ENCODE assay signal across 17 cellular contexts in the genomic region with DNA sequence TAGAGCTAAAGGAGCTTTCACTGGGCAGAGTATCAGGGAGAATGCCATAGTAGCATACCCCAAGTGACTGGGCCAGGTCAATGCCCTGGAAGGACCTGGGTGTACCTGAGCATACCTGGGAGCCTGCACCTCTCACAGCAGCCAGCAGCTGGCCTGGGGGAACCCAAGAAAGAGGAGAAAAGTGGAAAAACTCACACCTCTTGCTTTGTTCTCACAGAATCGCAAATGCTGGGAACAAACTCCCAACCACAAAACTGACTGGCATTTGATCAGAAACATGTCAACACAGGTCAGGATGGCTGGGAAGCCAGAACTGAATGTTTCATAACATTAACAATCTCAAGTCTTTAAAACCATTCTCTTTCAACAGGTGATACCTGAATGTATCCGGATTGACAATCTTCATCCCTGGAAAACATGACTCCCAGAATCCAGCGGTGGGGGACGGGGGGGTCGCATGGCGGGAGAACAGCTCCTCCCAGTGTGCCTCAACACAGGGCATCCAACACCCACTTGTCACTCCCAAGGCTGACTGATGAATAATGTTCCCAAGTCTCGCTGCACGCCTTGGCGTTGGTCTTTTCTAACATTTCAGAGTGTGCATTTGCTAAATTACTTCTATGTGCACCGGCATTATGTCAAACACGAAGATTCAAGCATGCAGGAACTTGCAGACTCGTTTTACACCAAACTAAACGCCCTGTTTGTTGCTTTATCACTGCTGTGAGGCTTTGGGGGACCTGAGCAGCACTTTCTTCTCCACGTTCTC. TPM values are rescaled to one million over a fixed set of nuclear protein-coding genes. Genes with fewer than 3 reads are reported as not detected.
DNase-seq lines count a peak whose midpoint lies in the region; ATAC-seq and TF ChIP-seq lines count a peak whose summit lies in the region.
"Had no signal": no experiment of that assay in that cellular context is flagged by ENCODE, and none has a peak within 500 bp of the region (broad histone marks: within the 10 kb centered on the region; RNA-seq: fewer than 3 reads in every experiment).

No MANE protein-coding gene starts in this region.

- BruUV-seq in A673 (replicated peaks; lab: Mats Ljungman, UMichigan): no TSS peak

- H3K36me3 ChIP-seq in esophagus muscularis mucosa (peaks cover 0 to 32% (median 14%) of the 10 kb centered on the region in 4 donors), sigmoid colon (peaks cover 0 to 18% (median 4%) of the 10 kb centered on the region in 4 donors), A673 (ENCODE audit: insufficient read depth, low read length, poor library complexity, severe bottlenecking) (no peaks in the 10 kb centered on the region)

- no peak overlapping the region for H3K4me3 ChIP-seq in esophagus muscularis mucosa
- H3K4me3 ChIP-seq in sigmoid colon: no peak overlapping the region
- H3K4me3 ChIP-seq in A673 (ENCODE audit: low read depth, low read length, poor library complexity, severe bottlenecking): no peak overlapping the region

- TF ChIP-seq CTCF in GM12873 (IDR thresholded peaks at IDR 0.05; ENCODE audit: insufficient read depth, low read depth, low read length, missing control alignments): peak; percentile 16
- no peak for TF ChIP-seq CTCF in RWPE1 (conservative IDR thresholded peaks at IDR 0.05; ENCODE audit: low read depth)
- no peak for TF ChIP-seq CTCF in esophagus muscularis mucosa (IDR thresholded peaks at IDR 0.05)
- TF ChIP-seq CTCF in sigmoid colon (IDR thresholded peaks at IDR 0.05): no peak
- no peak for TF ChIP-seq CTCF in A673 (conservative IDR thresholded peaks at IDR 0.05; ENCODE audit: low read depth, low read length)

- H3K27ac ChIP-seq in RWPE1: peak overlapping the region; percentile 98
- peak overlapping the region; percentile 37 to 70 (median 62) for H3K27ac ChIP-seq in esophagus muscularis mucosa (replicated peaks in 1 of 4)
- H3K27ac ChIP-seq in sigmoid colon: peak overlapping the region in 3 of 4 donors; percentile 31 to 52 (median 40)
- H3K27ac ChIP-seq in A673 (ENCODE audit: low read depth, low read length, poor library complexity, severe bottlenecking): no peak overlapping the region
- H3K27ac ChIP-seq: parathyroid adenoma had no signal

- TF ChIP-seq EP300 in esophagus muscularis mucosa (IDR thresholded peaks at IDR 0.05): no peak
- no peak for TF ChIP-seq EP300 in sigmoid colon (IDR thresholded peaks at IDR 0.05)

- no peak for TF ChIP-seq POLR2A in esophagus muscularis mucosa (IDR thresholded peaks at IDR 0.05; ENCODE audit: low read depth)
- TF ChIP-seq POLR2A in sigmoid colon (IDR thresholded peaks at IDR 0.05): no peak

- DNase-seq in RWPE1 (ENCODE audit: low spot score) (peak; percentile 75), esophagus muscularis mucosa (ENCODE audit: extremely low spot score) (no peak), sigmoid colon (peak; percentile 20), A673 (ENCODE audit: low spot score) (no peak), AG20443 (ENCODE audit: low spot score) (no peak), AG08396 (ENCODE audit: low spot score) (no peak)
- DNase-seq: activated naive CD4-positive, alpha-beta T cell treated with Interleukin-2 at 50 U/mL for 16 hours; mesendoderm; NCI-H187; NCI-H748 treated with DMSO at 0.1 percent for 48 hours; SHP77; stimulated activated CD4-positive, alpha-beta T cell treated with anti-CD3 and anti-CD28 coated beads, Interleukin-1b, Interleukin-23, amount 100 ng/mL, for 48 hours; stimulated activated CD8-positive, alpha-beta memory T cell treated with anti-CD3 and anti-CD28 coated beads, Interleukin-4, amount 100 ng/mL, for 48 hours; T1000 had no signal

- ATAC-seq in GM18909 (IDR thresholded peaks at IDR 0.05; ENCODE audit: poor library complexity, unreplicated experiment): no peak

- intact Hi-C loops in esophagus muscularis mucosa (cut with DNase I) (no loop called here), sigmoid colon (cut with DNase I) (no loop called here), A673 (cut with micrococcal nuclease; ENCODE audit: unreplicated experiment) (no loop called here)

- CTCF ChIA-PET in RWPE1 (lab: Yijun Ruan, JAX): interaction anchor here (0.7 kb wide), 1 partner anchor 257 kb away, joined by 3 read pairs; no protein-coding TSS in a partner anchor
- CTCF ChIA-PET in A673 (lab: Charles Lee): no interaction called here

- H3K27me3 ChIP-seq in esophagus muscularis mucosa: no peaks in the 10 kb centered on the region
- H3K27me3 ChIP-seq in sigmoid colon: no peaks in the 10 kb centered on the region
- H3K27me3 ChIP-seq in A673 (replicated peaks; ENCODE audit: insufficient read depth, low read depth, low read length, poor library complexity): no peaks in the 10 kb centered on the region

- POLR2A ChIA-PET in RWPE1 (lab: Yijun Ruan, JAX; ENCODE audit: low non-redundant PET): interaction anchor here (0.6 kb wide), 1 partner anchor 220 kb away, joined by 3 read pairs; no protein-coding TSS in a partner anchor
- POLR2A ChIA-PET in A673 (lab: Charles Lee; ENCODE audit: low non-redundant PET): no interaction called here

- H3K4me1 ChIP-seq in esophagus muscularis mucosa (peaks cover 42 to 87% (median 69%) of the 10 kb centered on the region in 4 donors), sigmoid colon (peaks cover 0 to 57% (median 48%) of the 10 kb centered on the region in 4 donors), A673 (ENCODE audit: insufficient read depth, low read length, poor library complexity, severe bottlenecking) (no peaks in the 10 kb centered on the region)

- H3K9me3 ChIP-seq in esophagus muscularis mucosa: no peaks in the 10 kb centered on the region
- no peaks in the 10 kb centered on the region for H3K9me3 ChIP-seq in sigmoid colon
- no peaks in the 10 kb centered on the region for H3K9me3 ChIP-seq in A673 (ENCODE audit: low read depth, low read length, poor library complexity, severe bottlenecking)

- 44% methylated on average over 14 of the region's 14 CpGs for WGBS in esophagus muscularis mucosa
- WGBS in sigmoid colon, 2 donors: 77 to 78% methylated on average over 14 of the region's 14 CpGs

RNA-seq across cellular contexts. Expression of gene FOXN3, which starts 7.9 kb away (rescaled TPM):
- total RNA-seq in esophagus muscularis mucosa (100 to 1,000 TPM; 114 to 180 (median 145) TPM), sigmoid colon (100 to 1,000 TPM; 104 to 146 (median 113) TPM), A673 (2021) (15.3 and 21.9 TPM in 2 replicates)
- polyA plus RNA-seq in sigmoid colon: 10 to 100 TPM; 24.6 to 33.6 (median 25.7) TPM

Comparison
In these comparisons a context has a peak if more than half of its experiments do, and no peak if none do; other contexts are left out.
1. DNase-seq: peak in RWPE1 (single experiment) and sigmoid colon (single experiment); none in esophagus muscularis mucosa (single experiment), A673 (single experiment), AG20443 (single experiment) and AG08396 (single experiment).